Comparison of ENCODE assay signal across 8 cellular contexts in genomic region chr17:3012926-3013581, GRCh38. TPM values are rescaled to one million over a fixed set of nuclear protein-coding genes. Genes with fewer than 3 reads are reported as not detected.
DNase-seq lines count a peak whose midpoint lies in the region; ATAC-seq and TF ChIP-seq lines count a peak whose summit lies in the region.

No MANE protein-coding gene starts in this region.

- H3K4me1 ChIP-seq in fibroblast of lung (ENCODE audit: control insufficient read depth, extremely low read depth, insufficient read depth, low read length): no peaks in the 10 kb centered on the region

- H3K36me3 ChIP-seq in fibroblast of lung (ENCODE audit: control insufficient read depth, insufficient read depth, low read length): no peaks in the 10 kb centered on the region

- H3K9me3 ChIP-seq in fibroblast of lung (ENCODE audit: control insufficient read depth, insufficient read depth, low read depth, low read length): no peaks in the 10 kb centered on the region

- no peaks in the 10 kb centered on the region for H3K36me3 Mint-ChIP-seq in nephron (ENCODE audit: low read depth)

- peaks cover 5% of the 10 kb centered on the region for H3K27me3 Mint-ChIP-seq in nephron (ENCODE audit: low read depth)

- TF ChIP-seq CTCF in AG09309 (IDR thresholded peaks at IDR 0.05; ENCODE audit: control insufficient read depth, insufficient read depth, low read depth, low read length, missing control alignments): peak; percentile 74
- TF ChIP-seq CTCF in fibroblast of lung (conservative IDR thresholded peaks at IDR 0.05 in 1 of 2, IDR thresholded peaks at IDR 0.05 in 1 of 2; ENCODE audit: low read depth in 1 of 2, low read length in 2 of 2): peak; percentile 68 to 73
- peak; percentile 67 to 76 (median 69) for TF ChIP-seq CTCF in nephron (IDR thresholded peaks at IDR 0.05; ENCODE audit: unreplicated experiment in 3 of 3)

- ATAC-seq in GM18858 (IDR thresholded peaks at IDR 0.05; ENCODE audit: unreplicated experiment): no peak

- no peak overlapping the region for H3K4me3 Mint-ChIP-seq in nephron

- H3K4me2 ChIP-seq in fibroblast of lung (ENCODE audit: extremely low read depth, insufficient read depth, low read length): no peak overlapping the region

- no peaks in the 10 kb centered on the region for H3K9me3 Mint-ChIP-seq in nephron

- no peaks in the 10 kb centered on the region for H3K27me3 ChIP-seq in fibroblast of lung (ENCODE audit: control insufficient read depth, insufficient read depth, low read length)

- no peak overlapping the region for H3K27ac ChIP-seq in fibroblast of lung (ENCODE audit: insufficient read depth, low read length)
- H3K27ac ChIP-seq in substantia nigra (ENCODE audit: low read depth, low read length, poor library complexity, severe bottlenecking): no peak overlapping the region

- H3K9ac ChIP-seq in fibroblast of lung (ENCODE audit: insufficient read depth, low read length): no peak overlapping the region

- H2AFZ ChIP-seq in fibroblast of lung (ENCODE audit: low read length): no peak overlapping the region

- H3K79me2 ChIP-seq in fibroblast of lung (ENCODE audit: control insufficient read depth, insufficient read depth, low read length): no peaks in the 10 kb centered on the region

- no peak overlapping the region for H3K27ac Mint-ChIP-seq in nephron

- H4K20me1 ChIP-seq in fibroblast of lung (ENCODE audit: control insufficient read depth, extremely low read depth, insufficient read depth, low read length): no peaks in the 10 kb centered on the region

- no peak for DNase-seq in AG09309 (ENCODE audit: low read depth)
- peak; percentile 66 for DNase-seq in GM19240 (ENCODE audit: insufficient read length, low spot score)
- peak; percentile 5 for DNase-seq in NOMO-1 treated with dmso at 0.1 percent for 144 hours (lab: John Stamatoyannopoulos, UW; ENCODE audit: unreplicated experiment)
- DNase-seq in activated T-cell treated with anti-CD3 and anti-CD28 coated beads for 4 hours: peak; percentile 44
- peak; percentile 35 to 65 for DNase-seq in fibroblast of lung (ENCODE audit: low read depth in 2 of 2)
- DNase-seq in substantia nigra (lab: John Stamatoyannopoulos, UW): peak in 42 of 49 donors; percentile 9 to 89 (median 51)

- H3K4me3 ChIP-seq in AG09309 (ENCODE audit: control insufficient read depth, low read depth, low read length) (no peak overlapping the region), fibroblast of lung (replicated peaks in 1 of 4; ENCODE audit: control extremely low read depth in 1 of 4, insufficient read depth in 1 of 4, low read depth in 3 of 4, low read length in 4 of 4) (no peak overlapping the region)

- no peaks in the 10 kb centered on the region for H3K4me1 Mint-ChIP-seq in nephron

RNA-seq across cellular contexts. Expression of gene OR1D5, which starts 50.4 kb away (rescaled TPM):
- not detected in 2 replicates for total RNA-seq in fibroblast of lung
- polyA plus RNA-seq in fibroblast of lung: not detected in 2 replicates
- polyA plus RNA-seq in fibroblast of lung (2012): not detected in 2 replicates
- polyA minus RNA-seq in fibroblast of lung (ENCODE audit: low replicate concordance): not detected in 2 replicates
